Comparison of ENCODE assay signal across 29 cellular contexts in genomic region chr5:174817610-174818009, GRCh38.
"Had no signal": no experiment of that assay in that cellular context is flagged by ENCODE, and none has a peak within 500 bp of the region (broad histone marks: within the 10 kb centered on the region; RNA-seq: fewer than 3 reads in every experiment).

No MANE protein-coding gene starts in this region.

- DNase-seq: colonic mucosa; cortex of kidney; dermis blood vessel endothelial cell; dorsolateral prefrontal cortex; effector CD4-positive, alpha-beta T cell; effector CD8-positive, alpha-beta T cell; effector memory CD4-positive, alpha-beta T cell; effector memory CD8-positive, alpha-beta T cell; endodermal cell; erythroblast; esophagus squamous epithelium; foreskin fibroblast; foreskin keratinocyte; foreskin melanocyte; gastrocnemius medialis; glutamatergic neuron; head of caudate nucleus; heart left ventricle; heart right ventricle had no signal

- H3K4me1 ChIP-seq: colonic mucosa, esophagus muscularis mucosa, esophagus squamous epithelium, foreskin keratinocyte, gastrocnemius medialis, gastroesophageal sphincter, heart left ventricle, heart right ventricle had no signal

- H3K4me3 ChIP-seq: colonic mucosa, coronary artery, dorsolateral prefrontal cortex, esophagus muscularis mucosa, esophagus squamous epithelium, gastrocnemius medialis, gastroesophageal sphincter, heart left ventricle, heart right ventricle had no signal

- H3K27me3 ChIP-seq: colonic mucosa, dorsolateral prefrontal cortex, esophagus muscularis mucosa, esophagus squamous epithelium, foreskin keratinocyte, gastrocnemius medialis, gastroesophageal sphincter, heart left ventricle, heart right ventricle had no signal

- H3K9me3 ChIP-seq: colonic mucosa, esophagus squamous epithelium, gastrocnemius medialis had no signal

- H3K9me3 Mint-ChIP-seq: dendritic cell treated with granulocyte-macrophage colony-stimulating factor and Interleukin-4, amounts not matched to agents 40 ng/mL and 50 ng/mL, for 4 days; endodermal cell had no signal

- H3K27ac ChIP-seq: colonic mucosa, coronary artery, dorsolateral prefrontal cortex, epithelial cell of prostate, esophagus muscularis mucosa, esophagus squamous epithelium, foreskin keratinocyte, gastrocnemius medialis, gastroesophageal sphincter, heart left ventricle, heart right ventricle had no signal

- H3K27ac Mint-ChIP-seq: dendritic cell treated with granulocyte-macrophage colony-stimulating factor and Interleukin-4, amounts not matched to agents 40 ng/mL and 50 ng/mL, for 4 days; effector memory CD8-positive, alpha-beta T cell; endodermal cell had no signal

- FAIRE-seq: colon, endometrium, endothelial cell of umbilical vein, frontal cortex had no signal

- H3K27me3 Mint-ChIP-seq: dendritic cell treated with granulocyte-macrophage colony-stimulating factor and Interleukin-4, amounts not matched to agents 40 ng/mL and 50 ng/mL, for 4 days; effector memory CD8-positive, alpha-beta T cell had no signal

- H3K4me1 Mint-ChIP-seq: endodermal cell had no signal

- H3K36me3 ChIP-seq: colonic mucosa, esophagus muscularis mucosa, esophagus squamous epithelium, gastrocnemius medialis, gastroesophageal sphincter, heart left ventricle, heart right ventricle had no signal

- ATAC-seq: effector memory CD8-positive, alpha-beta T cell; esophagus mucosa; gastrocnemius medialis; gastroesophageal sphincter; heart left ventricle; heart right ventricle had no signal

- H3K4me3 Mint-ChIP-seq: dendritic cell treated with granulocyte-macrophage colony-stimulating factor and Interleukin-4, amounts not matched to agents 40 ng/mL and 50 ng/mL, for 4 days; effector memory CD8-positive, alpha-beta T cell; endodermal cell had no signal
